In genomic region chr20:35172434-35172806, GRCh38 we compare ENCODE assay signal across 1 cellular context.
TF ChIP-seq lines count a peak whose summit lies in the region.

No MANE protein-coding gene starts in this region.

TF ChIP-seq in IMR-90, 13 proteins besides CTCF, POLR2A, EP300 and RAD21 (continued from another document):
- no peak for TF ChIP-seq MXI1 (IDR thresholded peaks at IDR 0.05; ENCODE audit: borderline replicate concordance, low read depth, low read length)
- no peak for TF ChIP-seq USF2 (IDR thresholded peaks at IDR 0.05; ENCODE audit: low read depth, low read length)
- no peak for TF ChIP-seq CEBPB (IDR thresholded peaks at IDR 0.05; ENCODE audit: low read depth, low read length)
- no peak for TF ChIP-seq FOS (IDR thresholded peaks at IDR 0.05; ENCODE audit: low read depth, low read length)
- TF ChIP-seq SMC3 (IDR thresholded peaks at IDR 0.05; ENCODE audit: low read depth, low read length): no peak
- TF ChIP-seq BHLHE40 (IDR thresholded peaks at IDR 0.05; ENCODE audit: low read depth, low read length): no peak
- TF ChIP-seq RCOR1 (IDR thresholded peaks at IDR 0.05; ENCODE audit: insufficient replicate concordance, low read length): no peak
- no peak for TF ChIP-seq CHD1 (IDR thresholded peaks at IDR 0.05; ENCODE audit: low read depth, low read length)
- no peak for TF ChIP-seq MAFK (IDR thresholded peaks at IDR 0.05; ENCODE audit: low read depth, low read length)
- no peak for TF ChIP-seq RFX5 (IDR thresholded peaks at IDR 0.05; ENCODE audit: low read depth, low read length)
